ENCODE assay signal across 23 cellular contexts in the genomic region with DNA sequence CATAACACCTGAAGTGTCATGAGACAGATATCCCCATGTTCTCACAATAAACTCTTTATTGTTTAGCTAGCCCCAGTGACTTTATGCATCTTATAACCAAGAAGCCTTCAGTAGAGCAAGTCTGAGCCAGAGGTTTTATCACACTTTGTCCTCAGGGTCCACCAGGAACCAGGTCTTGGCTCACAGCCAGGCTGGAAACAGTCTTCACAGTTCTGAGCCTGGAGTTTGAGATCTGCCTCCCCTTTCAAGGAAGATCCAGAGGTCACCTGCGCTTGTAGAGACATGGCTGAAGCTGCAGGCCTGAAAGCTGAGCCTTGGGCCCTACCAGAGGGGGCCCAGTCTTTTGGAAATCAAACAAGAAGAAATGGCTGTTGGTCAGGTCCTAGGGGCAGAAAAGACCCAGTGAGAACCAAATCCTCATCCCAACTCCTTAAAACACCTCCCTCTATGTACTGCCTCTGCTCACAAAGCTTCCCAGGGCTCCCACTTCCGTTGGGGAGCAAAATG. TPM values are rescaled to one million over a fixed set of nuclear protein-coding genes. Genes with fewer than 3 reads are reported as not detected.
DNase-seq lines count a peak whose midpoint lies in the region; ATAC-seq and TF ChIP-seq lines count a peak whose summit lies in the region.
"Had no signal": no experiment of that assay in that cellular context is flagged by ENCODE, and none has a peak within 500 bp of the region (broad histone marks: within the 10 kb centered on the region; RNA-seq: fewer than 3 reads in every experiment).

No MANE protein-coding gene starts in this region.

- TF ChIP-seq CTCF in endodermal cell (conservative IDR thresholded peaks at IDR 0.05) = no peak
- no peak for TF ChIP-seq CTCF in nephron (IDR thresholded peaks at IDR 0.05; ENCODE audit: unreplicated experiment in 3 of 3)
- no peak for TF ChIP-seq CTCF in tibial artery (IDR thresholded peaks at IDR 0.05)

- peak overlapping the region; percentile 39 for H3K27ac Mint-ChIP-seq in activated naive CD4-positive, alpha-beta T cell treated with anti-CD3 and anti-CD28 coated beads, Interleukin-2, amount 50 U/mL, for 24 hours
- no peak overlapping the region for H3K27ac Mint-ChIP-seq in endodermal cell
- H3K27ac Mint-ChIP-seq in nephron = no peak overlapping the region
- no peak overlapping the region for H3K27ac Mint-ChIP-seq in activated T-cell treated with anti-CD3 and anti-CD28 coated beads, Interleukin-2, amount 50 U/mL, for 24 hours
- H3K27ac Mint-ChIP-seq: IgD-negative memory B cell had no signal

- no peak overlapping the region for H3K4me3 Mint-ChIP-seq in activated naive CD4-positive, alpha-beta T cell treated with anti-CD3 and anti-CD28 coated beads, Interleukin-2, amount 50 U/mL, for 24 hours
- no peak overlapping the region for H3K4me3 Mint-ChIP-seq in endodermal cell
- H3K4me3 Mint-ChIP-seq in nephron = peak overlapping the region in 2 of 3 experiments; percentile 46 to 48
- H3K4me3 Mint-ChIP-seq in activated T-cell treated with anti-CD3 and anti-CD28 coated beads, Interleukin-2, amount 50 U/mL, for 24 hours = no peak overlapping the region

- DNase-seq in activated naive CD4-positive, alpha-beta T cell treated with anti-CD3 and anti-CD28 coated beads, Interleukin-2, amount 50 U/mL, for 16 hours = no peak
- DNase-seq in endodermal cell (peak; percentile 20), tibial artery (no peak), NCI-H2227 treated with DMSO at 0.1 percent for 48 hours (lab: John Stamatoyannopoulos, UW) (no peak)
- DNase-seq in activated T-cell treated with anti-CD3 and anti-CD28 coated beads, Interleukin-2, amount 50 U/mL, for 24 hours = no peak
- DNase-seq: BE2C; CD4-positive, CD25-positive, alpha-beta regulatory T cell; DMS153; GDM1; Kasumi-1; MM.1S; NCI-H1092; NCI-H146; NCI-H2029 treated with DMSO at 0.1 percent for 48 hours; NCI-H2171; NCI-H446 treated with DMSO at 0.1 percent for 48 hours; NK-92 treated with Interleukin-12 subunit alpha and Interleukin-12 subunit beta, amount 100 ng/mL, for 24 hours; Right ventricle myocardium superior had no signal

- intact Hi-C loops in tibial artery (cut with DNase I; ENCODE audit: low total_unique reads) = no loop called here

- ATAC-seq in GM21723 (IDR thresholded peaks at IDR 0.05; ENCODE audit: unreplicated experiment) = no peak

- WGBS in endodermal cell (ENCODE audit: insufficient coverage in 1 of 2, insufficient read length in 1 of 2), 2 experiments = 95 to 100% methylated on average over 2 of the region's 2 CpGs

- H3K4me1 ChIP-seq in endodermal cell (ENCODE audit: control insufficient read depth, insufficient read depth, low read length) (no peaks in the 10 kb centered on the region), tibial artery (peaks cover 0 to 74% (median 50%) of the 10 kb centered on the region in 4 donors)
- H3K4me1 ChIP-seq: BE2C had no signal

- no peaks in the 10 kb centered on the region for H3K27me3 ChIP-seq in endodermal cell (ENCODE audit: control insufficient read depth, insufficient read depth, low read length, poor library complexity, severe bottlenecking)
- no peaks in the 10 kb centered on the region for H3K27me3 ChIP-seq in tibial artery
- H3K27me3 ChIP-seq: BE2C had no signal

- H3K36me3 ChIP-seq in endodermal cell (ENCODE audit: control insufficient read depth, insufficient read depth, low read length) = peaks cover 43% of the 10 kb centered on the region
- peaks cover 25 to 53% (median 30%) of the 10 kb centered on the region in 3 donors for H3K36me3 ChIP-seq in tibial artery

- H3K27me3 Mint-ChIP-seq in activated naive CD4-positive, alpha-beta T cell treated with anti-CD3 and anti-CD28 coated beads, Interleukin-2, amount 50 U/mL, for 24 hours = no peaks in the 10 kb centered on the region
- H3K27me3 Mint-ChIP-seq in endodermal cell (ENCODE audit: insufficient read depth) (no peaks in the 10 kb centered on the region), nephron (ENCODE audit: low read depth) (no peaks in the 10 kb centered on the region)
- H3K27me3 Mint-ChIP-seq in activated T-cell treated with anti-CD3 and anti-CD28 coated beads, Interleukin-2, amount 50 U/mL, for 24 hours = no peaks in the 10 kb centered on the region
- H3K27me3 Mint-ChIP-seq: CD4-positive, CD25-positive, alpha-beta regulatory T cell; IgD-negative memory B cell had no signal

- H3K36me3 Mint-ChIP-seq in activated naive CD4-positive, alpha-beta T cell treated with anti-CD3 and anti-CD28 coated beads, Interleukin-2, amount 50 U/mL, for 24 hours = peaks cover 6% of the 10 kb centered on the region
- H3K36me3 Mint-ChIP-seq in endodermal cell (ENCODE audit: low read depth) (peaks cover 17% of the 10 kb centered on the region), nephron (ENCODE audit: low read depth) (peaks cover 39% of the 10 kb centered on the region)
- peaks cover 71% of the 10 kb centered on the region for H3K36me3 Mint-ChIP-seq in activated T-cell treated with anti-CD3 and anti-CD28 coated beads, Interleukin-2, amount 50 U/mL, for 24 hours (ENCODE audit: low read depth)

- H3K9me3 ChIP-seq in endodermal cell (ENCODE audit: control insufficient read depth, low read length) = no peaks in the 10 kb centered on the region
- no peaks in the 10 kb centered on the region for H3K9me3 ChIP-seq in tibial artery
- H3K9me3 ChIP-seq: BE2C, HAP-1 had no signal

- no peaks in the 10 kb centered on the region for H3K9me3 Mint-ChIP-seq in activated naive CD4-positive, alpha-beta T cell treated with anti-CD3 and anti-CD28 coated beads, Interleukin-2, amount 50 U/mL, for 24 hours
- H3K9me3 Mint-ChIP-seq in endodermal cell = no peaks in the 10 kb centered on the region
- H3K9me3 Mint-ChIP-seq in nephron = no peaks in the 10 kb centered on the region
- no peaks in the 10 kb centered on the region for H3K9me3 Mint-ChIP-seq in activated T-cell treated with anti-CD3 and anti-CD28 coated beads, Interleukin-2, amount 50 U/mL, for 24 hours
- H3K9me3 Mint-ChIP-seq: CD4-positive, CD25-positive, alpha-beta regulatory T cell; IgD-negative memory B cell had no signal

- no peak overlapping the region for H3K27ac ChIP-seq in endodermal cell (ENCODE audit: low read depth, low read length)
- H3K27ac ChIP-seq in tibial artery = peak overlapping the region; percentile 56 to 78

- H3K4me1 Mint-ChIP-seq in activated naive CD4-positive, alpha-beta T cell treated with anti-CD3 and anti-CD28 coated beads, Interleukin-2, amount 50 U/mL, for 24 hours = peaks cover 37% of the 10 kb centered on the region
- H3K4me1 Mint-ChIP-seq in endodermal cell = no peaks in the 10 kb centered on the region
- no peaks in the 10 kb centered on the region for H3K4me1 Mint-ChIP-seq in nephron
- H3K4me1 Mint-ChIP-seq in activated T-cell treated with anti-CD3 and anti-CD28 coated beads, Interleukin-2, amount 50 U/mL, for 24 hours (ENCODE audit: low read depth) = peaks cover 34% of the 10 kb centered on the region

- no peak overlapping the region for H3K9ac ChIP-seq in endodermal cell (ENCODE audit: extremely low read depth, low read length, poor library complexity, severe bottlenecking)

- H3K4me3 ChIP-seq in endodermal cell (ENCODE audit: low read length) (no peak overlapping the region), tibial artery (no peak overlapping the region)
- H3K4me3 ChIP-seq: HAP-1 had no signal

RNA-seq across cellular contexts. Expression of gene RRP8, which starts 3.5 kb away (rescaled TPM):
- total RNA-seq in endodermal cell = 10 to 100 TPM; 11.0 to 12.8 TPM
- polyA plus RNA-seq in endodermal cell (2013, experiment 1 of 2) = 12.8 TPM
- polyA plus RNA-seq in endodermal cell (2013, experiment 2 of 2) = 12.1 TPM

RNA-seq across cellular contexts. Expression of gene ILK, which starts 3.6 kb away (rescaled TPM):
- 100 to 1,000 TPM; 125 to 136 TPM for total RNA-seq in endodermal cell
- polyA plus RNA-seq in endodermal cell (2013, experiment 1 of 2) = 117 TPM
- polyA plus RNA-seq in endodermal cell (2013, experiment 2 of 2) = 112 TPM

RNA-seq across cellular contexts. Expression of gene TAF10, which starts 12.1 kb away (rescaled TPM):
- total RNA-seq in endodermal cell = 100 to 1,000 TPM; 168 to 202 TPM
- 248 TPM for polyA plus RNA-seq in endodermal cell (2013, experiment 1 of 2)
- polyA plus RNA-seq in endodermal cell (2013, experiment 2 of 2) = 238 TPM

RNA-seq across cellular contexts. Expression of gene TPP1, which starts 19.3 kb away (rescaled TPM):
- 10 to 100 TPM; 68.3 to 71.0 TPM for total RNA-seq in endodermal cell
- 52.5 TPM for polyA plus RNA-seq in endodermal cell (2013, experiment 1 of 2)
- polyA plus RNA-seq in endodermal cell (2013, experiment 2 of 2) = 41.0 TPM

RNA-seq across cellular contexts. Expression of gene DCHS1, which starts 55.7 kb away (rescaled TPM):
- 10 to 100 TPM; 13.7 to 14.3 TPM for total RNA-seq in endodermal cell
- 34.9 TPM for polyA plus RNA-seq in endodermal cell (2013, experiment 1 of 2)
- polyA plus RNA-seq in endodermal cell (2013, experiment 2 of 2) = 34.2 TPM

Comparison
In these comparisons a context has a peak if more than half of its experiments do, and no peak if none do; other contexts are left out.
1. H3K4me3 Mint-ChIP-seq: peak in nephron (2 of 3); none in activated naive CD4-positive, alpha-beta T cell treated with anti-CD3 and anti-CD28 coated beads, Interleukin-2, amount 50 U/mL, for 24 hours (single experiment), endodermal cell (single experiment) and activated T-cell treated with anti-CD3 and anti-CD28 coated beads, Interleukin-2, amount 50 U/mL, for 24 hours (single experiment).